Comparison of ENCODE assay signal across 1 cellular context in the genomic region with DNA sequence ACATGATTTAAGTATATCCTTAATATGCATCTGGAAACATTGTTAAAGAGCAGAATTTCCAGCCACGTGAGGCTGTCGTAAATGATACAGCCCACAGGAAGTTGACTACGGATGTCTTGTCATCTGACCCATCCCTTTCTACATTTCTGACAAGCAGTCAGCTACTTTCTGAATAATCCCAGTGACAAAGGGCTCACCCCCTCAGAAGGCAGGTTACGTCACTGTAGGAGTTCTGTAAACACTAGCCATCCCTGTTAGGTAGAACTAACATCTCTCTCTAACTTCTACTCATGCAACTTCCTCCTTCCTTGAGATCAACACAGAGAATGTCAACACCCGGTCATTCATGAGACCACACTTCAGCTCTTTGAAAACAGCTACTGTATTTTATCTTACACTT.
TF ChIP-seq lines count a peak whose summit lies in the region.

No MANE protein-coding gene starts in this region.

TF ChIP-seq in H1, 55 proteins besides CTCF, POLR2A, EP300 and RAD21:
- no peak for TF ChIP-seq ZNF274 (IDR thresholded peaks at IDR 0.05; ENCODE audit: borderline replicate concordance, extremely low read depth, low read length)
- TF ChIP-seq RBBP5 (IDR thresholded peaks at IDR 0.05; ENCODE audit: borderline replicate concordance, low read depth, low read length): no peak
- TF ChIP-seq POU5F1 (IDR thresholded peaks at IDR 0.05; ENCODE audit: low read depth, low read length): no peak
- TF ChIP-seq, protein P1, sequence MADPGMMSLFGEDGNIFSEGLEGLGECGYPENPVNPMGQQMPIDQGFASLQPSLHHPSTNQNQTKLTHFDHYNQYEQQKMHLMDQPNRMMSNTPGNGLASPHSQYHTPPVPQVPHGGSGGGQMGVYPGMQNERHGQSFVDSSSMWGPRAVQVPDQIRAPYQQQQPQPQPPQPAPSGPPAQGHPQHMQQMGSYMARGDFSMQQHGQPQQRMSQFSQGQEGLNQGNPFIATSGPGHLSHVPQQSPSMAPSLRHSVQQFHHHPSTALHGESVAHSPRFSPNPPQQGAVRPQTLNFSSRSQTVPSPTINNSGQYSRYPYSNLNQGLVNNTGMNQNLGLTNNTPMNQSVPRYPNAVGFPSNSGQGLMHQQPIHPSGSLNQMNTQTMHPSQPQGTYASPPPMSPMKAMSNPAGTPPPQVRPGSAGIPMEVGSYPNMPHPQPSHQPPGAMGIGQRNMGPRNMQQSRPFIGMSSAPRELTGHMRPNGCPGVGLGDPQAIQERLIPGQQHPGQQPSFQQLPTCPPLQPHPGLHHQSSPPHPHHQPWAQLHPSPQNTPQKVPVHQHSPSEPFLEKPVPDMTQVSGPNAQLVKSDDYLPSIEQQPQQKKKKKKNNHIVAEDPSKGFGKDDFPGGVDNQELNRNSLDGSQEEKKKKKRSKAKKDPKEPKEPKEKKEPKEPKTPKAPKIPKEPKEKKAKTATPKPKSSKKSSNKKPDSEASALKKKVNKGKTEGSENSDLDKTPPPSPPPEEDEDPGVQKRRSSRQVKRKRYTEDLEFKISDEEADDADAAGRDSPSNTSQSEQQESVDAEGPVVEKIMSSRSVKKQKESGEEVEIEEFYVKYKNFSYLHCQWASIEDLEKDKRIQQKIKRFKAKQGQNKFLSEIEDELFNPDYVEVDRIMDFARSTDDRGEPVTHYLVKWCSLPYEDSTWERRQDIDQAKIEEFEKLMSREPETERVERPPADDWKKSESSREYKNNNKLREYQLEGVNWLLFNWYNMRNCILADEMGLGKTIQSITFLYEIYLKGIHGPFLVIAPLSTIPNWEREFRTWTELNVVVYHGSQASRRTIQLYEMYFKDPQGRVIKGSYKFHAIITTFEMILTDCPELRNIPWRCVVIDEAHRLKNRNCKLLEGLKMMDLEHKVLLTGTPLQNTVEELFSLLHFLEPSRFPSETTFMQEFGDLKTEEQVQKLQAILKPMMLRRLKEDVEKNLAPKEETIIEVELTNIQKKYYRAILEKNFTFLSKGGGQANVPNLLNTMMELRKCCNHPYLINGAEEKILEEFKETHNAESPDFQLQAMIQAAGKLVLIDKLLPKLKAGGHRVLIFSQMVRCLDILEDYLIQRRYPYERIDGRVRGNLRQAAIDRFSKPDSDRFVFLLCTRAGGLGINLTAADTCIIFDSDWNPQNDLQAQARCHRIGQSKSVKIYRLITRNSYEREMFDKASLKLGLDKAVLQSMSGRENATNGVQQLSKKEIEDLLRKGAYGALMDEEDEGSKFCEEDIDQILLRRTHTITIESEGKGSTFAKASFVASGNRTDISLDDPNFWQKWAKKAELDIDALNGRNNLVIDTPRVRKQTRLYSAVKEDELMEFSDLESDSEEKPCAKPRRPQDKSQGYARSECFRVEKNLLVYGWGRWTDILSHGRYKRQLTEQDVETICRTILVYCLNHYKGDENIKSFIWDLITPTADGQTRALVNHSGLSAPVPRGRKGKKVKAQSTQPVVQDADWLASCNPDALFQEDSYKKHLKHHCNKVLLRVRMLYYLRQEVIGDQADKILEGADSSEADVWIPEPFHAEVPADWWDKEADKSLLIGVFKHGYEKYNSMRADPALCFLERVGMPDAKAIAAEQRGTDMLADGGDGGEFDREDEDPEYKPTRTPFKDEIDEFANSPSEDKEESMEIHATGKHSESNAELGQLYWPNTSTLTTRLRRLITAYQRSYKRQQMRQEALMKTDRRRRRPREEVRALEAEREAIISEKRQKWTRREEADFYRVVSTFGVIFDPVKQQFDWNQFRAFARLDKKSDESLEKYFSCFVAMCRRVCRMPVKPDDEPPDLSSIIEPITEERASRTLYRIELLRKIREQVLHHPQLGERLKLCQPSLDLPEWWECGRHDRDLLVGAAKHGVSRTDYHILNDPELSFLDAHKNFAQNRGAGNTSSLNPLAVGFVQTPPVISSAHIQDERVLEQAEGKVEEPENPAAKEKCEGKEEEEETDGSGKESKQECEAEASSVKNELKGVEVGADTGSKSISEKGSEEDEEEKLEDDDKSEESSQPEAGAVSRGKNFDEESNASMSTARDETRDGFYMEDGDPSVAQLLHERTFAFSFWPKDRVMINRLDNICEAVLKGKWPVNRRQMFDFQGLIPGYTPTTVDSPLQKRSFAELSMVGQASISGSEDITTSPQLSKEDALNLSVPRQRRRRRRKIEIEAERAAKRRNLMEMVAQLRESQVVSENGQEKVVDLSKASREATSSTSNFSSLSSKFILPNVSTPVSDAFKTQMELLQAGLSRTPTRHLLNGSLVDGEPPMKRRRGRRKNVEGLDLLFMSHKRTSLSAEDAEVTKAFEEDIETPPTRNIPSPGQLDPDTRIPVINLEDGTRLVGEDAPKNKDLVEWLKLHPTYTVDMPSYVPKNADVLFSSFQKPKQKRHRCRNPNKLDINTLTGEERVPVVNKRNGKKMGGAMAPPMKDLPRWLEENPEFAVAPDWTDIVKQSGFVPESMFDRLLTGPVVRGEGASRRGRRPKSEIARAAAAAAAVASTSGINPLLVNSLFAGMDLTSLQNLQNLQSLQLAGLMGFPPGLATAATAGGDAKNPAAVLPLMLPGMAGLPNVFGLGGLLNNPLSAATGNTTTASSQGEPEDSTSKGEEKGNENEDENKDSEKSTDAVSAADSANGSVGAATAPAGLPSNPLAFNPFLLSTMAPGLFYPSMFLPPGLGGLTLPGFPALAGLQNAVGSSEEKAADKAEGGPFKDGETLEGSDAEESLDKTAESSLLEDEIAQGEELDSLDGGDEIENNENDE (IDR thresholded peaks at IDR 0.05; ENCODE audit: insufficient replicate concordance, low read length): no peak
- TF ChIP-seq NRF1 (IDR thresholded peaks at IDR 0.05; ENCODE audit: low read depth, low read length): no peak
- no peak for TF ChIP-seq BRCA1 (IDR thresholded peaks at IDR 0.05; ENCODE audit: low read depth, low read length)
- TF ChIP-seq JUND (IDR thresholded peaks at IDR 0.05; ENCODE audit: low read length): no peak
- TF ChIP-seq RNF2 (IDR thresholded peaks at IDR 0.05; ENCODE audit: borderline replicate concordance, low read depth, low read length, missing control alignments, poor library complexity, severe bottlenecking): no peak
- no peak for TF ChIP-seq SP1 (IDR thresholded peaks at IDR 0.05; ENCODE audit: low read depth, low read length)
- no peak for TF ChIP-seq POLR2AphosphoS5 (IDR thresholded peaks at IDR 0.05; ENCODE audit: low read depth, low read length)
